11 cellular contexts compared by ENCODE assay signal in the genomic region with DNA sequence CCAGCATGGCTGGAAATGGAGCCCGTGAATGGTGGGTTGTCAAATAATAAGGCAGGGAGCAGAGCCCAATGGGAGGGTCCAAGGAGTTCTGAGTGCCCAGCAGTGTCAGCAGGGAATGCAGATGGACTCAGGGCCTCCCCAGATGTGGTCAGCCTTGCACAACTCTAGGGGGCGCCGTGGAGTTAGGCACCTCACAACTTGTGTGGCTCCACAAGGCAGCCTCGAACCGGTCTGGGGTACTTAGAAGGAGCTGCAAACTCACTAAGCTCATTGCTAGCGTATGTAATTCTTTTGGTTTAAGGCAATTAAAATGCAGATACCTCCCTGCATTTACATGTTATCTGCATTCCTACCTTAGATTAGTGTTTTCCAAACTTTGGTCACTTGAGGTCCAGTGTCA. TPM values are rescaled to one million over a fixed set of nuclear protein-coding genes. Genes with fewer than 3 reads are reported as not detected.
DNase-seq lines count a peak whose midpoint lies in the region; ATAC-seq, FAIRE-seq and TF ChIP-seq lines count a peak whose summit lies in the region.
"Had no signal": no experiment of that assay in that cellular context is flagged by ENCODE, and none has a peak within 500 bp of the region (broad histone marks: within the 10 kb centered on the region; RNA-seq: fewer than 3 reads in every experiment).

No MANE protein-coding gene starts in this region.

- no peak overlapping the region for H3K27ac Mint-ChIP-seq in activated CD8-positive, alpha-beta T cell treated with anti-CD3 and anti-CD28 coated beads for 36 hours
- H3K27ac Mint-ChIP-seq: T-helper 1 cell treated with Interleukin-12 subunit alpha and Interleukin-12 subunit beta and Interleukin-4 antibody, amounts not matched to agents 30 μg/mL and 1 μg/mL, for 36 hours had no signal

- no peak overlapping the region for H3K9ac ChIP-seq in kidney (ENCODE audit: low read length in 2 of 2)

- H3K36me3 Mint-ChIP-seq in activated CD8-positive, alpha-beta T cell treated with anti-CD3 and anti-CD28 coated beads for 36 hours (ENCODE audit: low read depth) = peaks cover 76% of the 10 kb centered on the region

- H3K9me3 ChIP-seq in BE2C (no peaks in the 10 kb centered on the region), kidney (ENCODE audit: control insufficient read depth in 1 of 2, low read length in 2 of 2) (no peaks in the 10 kb centered on the region), WERI-Rb-1 (ENCODE audit: severe bottlenecking) (no peaks in the 10 kb centered on the region)

- no peaks in the 10 kb centered on the region for H3K36me3 ChIP-seq in BE2C
- peaks cover 0 to 6% of the 10 kb centered on the region in 2 donors for H3K36me3 ChIP-seq in kidney (ENCODE audit: control insufficient read depth in 1 of 2, insufficient read depth in 2 of 2, low read length in 2 of 2)
- no peaks in the 10 kb centered on the region for H3K36me3 ChIP-seq in WERI-Rb-1

- no peak for DNase-seq in BE2C
- no peak for DNase-seq in GM13977 (ENCODE audit: low spot score)
- no peak for DNase-seq in activated CD8-positive, alpha-beta T cell treated with anti-CD3 and anti-CD28 coated beads for 36 hours
- DNase-seq in kidney = peak; percentile 55
- no peak for DNase-seq in medulla oblongata (ENCODE audit: extremely low spot score)
- no peak for DNase-seq in NCI-H1436 treated with DMSO at 0.1 percent for 48 hours (lab: John Stamatoyannopoulos, UW)
- DNase-seq in NAMALWA (ENCODE audit: low spot score) = no peak
- no peak for DNase-seq in WERI-Rb-1
- DNase-seq: activated CD4-positive, alpha-beta T cell treated with anti-CD3 and anti-CD28 coated beads, Interleukin-2, amount 50 U/mL, for 1 hour; NCI-H2107 had no signal

- FAIRE-seq in kidney (lab: Jason Lieb, UNC) = no peak

- H3K4me3 Mint-ChIP-seq in activated CD8-positive, alpha-beta T cell treated with anti-CD3 and anti-CD28 coated beads for 36 hours = no peak overlapping the region
- H3K4me3 Mint-ChIP-seq: T-helper 1 cell treated with Interleukin-12 subunit alpha and Interleukin-12 subunit beta and Interleukin-4 antibody, amounts not matched to agents 30 μg/mL and 1 μg/mL, for 36 hours had no signal

- intact Hi-C loops in activated CD8-positive, alpha-beta T cell treated with anti-CD3 and anti-CD28 coated beads for 36 hours (cut with micrococcal nuclease) = no loop called here
- intact Hi-C loops in kidney (cut with DNase I) = no loop called here

- no peak overlapping the region for H3K27ac ChIP-seq in kidney (ENCODE audit: low read depth in 2 of 2, low read length in 2 of 2)
- no peak overlapping the region for H3K27ac ChIP-seq in WERI-Rb-1

- TF ChIP-seq CTCF in BE2C (IDR thresholded peaks at IDR 0.05; ENCODE audit: low read depth, low read length) = peak; percentile 21
- peak; percentile 54 for TF ChIP-seq CTCF in GM13977 (IDR thresholded peaks at IDR 0.05; ENCODE audit: extremely low read depth, insufficient read depth, missing control alignments)
- TF ChIP-seq CTCF in activated CD8-positive, alpha-beta T cell treated with anti-CD3 and anti-CD28 coated beads for 36 hours (IDR thresholded peaks at IDR 0.05) = peak; percentile 52
- no peak for TF ChIP-seq CTCF in kidney (IDR thresholded peaks at IDR 0.05; ENCODE audit: borderline replicate concordance, extremely low read depth, insufficient read depth)
- no peak for TF ChIP-seq CTCF in WERI-Rb-1 (IDR thresholded peaks at IDR 0.05; ENCODE audit: low read depth, low read length)

- CTCF ChIA-PET in activated CD8-positive, alpha-beta T cell treated with anti-CD3 and anti-CD28 coated beads for 36 hours (lab: Charles Lee) = interaction anchor here (0.6 to 3.0 kb wide), 11 partner anchors 12 to 98 kb away, joined by 3 to 16 read pairs (median 4); no protein-coding TSS in a partner anchor

- H3K4me1 ChIP-seq in BE2C (no peaks in the 10 kb centered on the region), kidney (ENCODE audit: control insufficient read depth in 1 of 2, insufficient read depth in 1 of 2, low read depth in 1 of 2, low read length in 2 of 2) (peaks cover 7 to 14% of the 10 kb centered on the region in 2 donors)

- no peaks in the 10 kb centered on the region for H3K9me3 Mint-ChIP-seq in activated CD8-positive, alpha-beta T cell treated with anti-CD3 and anti-CD28 coated beads for 36 hours
- H3K9me3 Mint-ChIP-seq: T-helper 1 cell treated with Interleukin-12 subunit alpha and Interleukin-12 subunit beta and Interleukin-4 antibody, amounts not matched to agents 30 μg/mL and 1 μg/mL, for 36 hours had no signal

- H3K4me1 Mint-ChIP-seq in activated CD8-positive, alpha-beta T cell treated with anti-CD3 and anti-CD28 coated beads for 36 hours (ENCODE audit: low read depth) = peaks cover 30% of the 10 kb centered on the region

- no peak for ATAC-seq in activated CD8-positive, alpha-beta T cell treated with anti-CD3 and anti-CD28 coated beads for 36 hours

- H3K27me3 Mint-ChIP-seq in activated CD8-positive, alpha-beta T cell treated with anti-CD3 and anti-CD28 coated beads for 36 hours = no peaks in the 10 kb centered on the region

- peaks cover 53% of the 10 kb centered on the region for H3K27me3 ChIP-seq in BE2C
- H3K27me3 ChIP-seq in WERI-Rb-1 (ENCODE audit: insufficient read depth, low read depth, severe bottlenecking) = no peaks in the 10 kb centered on the region

- H3K4me3 ChIP-seq in BE2C (ENCODE audit: low read depth, low read length) = no peak overlapping the region
- no peak overlapping the region for H3K4me3 ChIP-seq in kidney (ENCODE audit: low read length in 2 of 2)
- H3K4me3 ChIP-seq in WERI-Rb-1 (ENCODE audit: low read depth, low read length) = no peak overlapping the region

- in situ Hi-C loops in GM13977 (cut with MboI; ENCODE audit: low pct_unique_long_range_greater_than_20kb, low sequenced_read_pairs, unreplicated experiment) = no loop called here

- POLR2A ChIA-PET in activated CD8-positive, alpha-beta T cell treated with anti-CD3 and anti-CD28 coated beads for 36 hours (lab: Charles Lee) = interaction anchor here (0.7 to 10.3 kb wide), 9 partner anchors 13 to 96 kb away, joined by 3 to 141 read pairs (median 4); partner anchors contain the start of gene IRF8

RNA-seq across cellular contexts. Expression of gene IRF8, which starts 18.1 kb away (rescaled TPM):
- not detected for polyA plus RNA-seq in BE2C (2012; ENCODE audit: insufficient read depth, insufficient read length, low read depth)
- total RNA-seq in activated CD8-positive, alpha-beta T cell treated with anti-CD3 and anti-CD28 coated beads for 36 hours = 100 to 1,000 TPM; 221 to 224 TPM
- total RNA-seq in kidney = 33.3 TPM
- 2.9 TPM for polyA plus RNA-seq in kidney (ENCODE audit: insufficient read depth, low read depth, low replicate concordance)

Comparison
In these comparisons a context has a peak if more than half of its experiments do, and no peak if none do; other contexts are left out.
1. CTCF ChIP-seq: peak in BE2C (single experiment), GM13977 (single experiment) and activated CD8-positive, alpha-beta T cell treated with anti-CD3 and anti-CD28 coated beads for 36 hours (single experiment); none in kidney (single experiment) and WERI-Rb-1 (single experiment).